8 cellular contexts compared by ENCODE assay signal in genomic region chr6:26330835-26331808, GRCh38. TPM values are rescaled to one million over a fixed set of nuclear protein-coding genes. Genes with fewer than 3 reads are reported as not detected.
DNase-seq lines count a peak whose midpoint lies in the region; ATAC-seq lines count a peak whose summit lies in the region.

No MANE protein-coding gene starts in this region.

- CTCF ChIA-PET in activated CD4-positive, alpha-beta memory T cell treated with anti-CD3 and anti-CD28 coated beads for 36 hours (lab: Charles Lee): interaction anchor here (1.0 to 2.4 kb wide), 6 partner anchors 8 to 264 kb away, joined by 3 to 14 read pairs (median 5); a partner anchor contains a TSS

- DNase-seq in NCI-H1092 treated with DMSO at 0.1 percent for 48 hours (lab: John Stamatoyannopoulos, UW): peak; percentile 31
- no peak for DNase-seq in NCI-H1092 (lab: John Stamatoyannopoulos, UW)
- DNase-seq in NCI-H2227 (lab: John Stamatoyannopoulos, UW; ENCODE audit: unreplicated experiment): peak; percentile 76
- peak; percentile 71 for DNase-seq in activated CD4-positive, alpha-beta memory T cell treated with anti-CD3 and anti-CD28 coated beads for 36 hours
- peak; percentile 18 for DNase-seq in fibroblast of gingiva (ENCODE audit: low read depth)
- peak; percentile 46 for DNase-seq in stimulated activated CD4-positive, alpha-beta T cell treated with anti-CD3 and anti-CD28 coated beads, Interleukin-4, amount 100 ng/mL, for 1 hour
- no peak for DNase-seq in DMS153 (lab: John Stamatoyannopoulos, UW)

- H3K4me3 Mint-ChIP-seq in activated CD4-positive, alpha-beta memory T cell treated with anti-CD3 and anti-CD28 coated beads for 36 hours: peak overlapping the region; percentile 80

- peak overlapping the region; percentile 84 for H3K27ac Mint-ChIP-seq in activated CD4-positive, alpha-beta memory T cell treated with anti-CD3 and anti-CD28 coated beads for 36 hours

- ATAC-seq in GM19397 (IDR thresholded peaks at IDR 0.05; ENCODE audit: unreplicated experiment): no peak

- POLR2A ChIA-PET in activated CD4-positive, alpha-beta memory T cell treated with anti-CD3 and anti-CD28 coated beads for 36 hours (lab: Charles Lee): no interaction called here

- H3K9me3 Mint-ChIP-seq in activated CD4-positive, alpha-beta memory T cell treated with anti-CD3 and anti-CD28 coated beads for 36 hours: peaks cover 1% of the 10 kb centered on the region

- peaks cover 43% of the 10 kb centered on the region for H3K4me1 Mint-ChIP-seq in activated CD4-positive, alpha-beta memory T cell treated with anti-CD3 and anti-CD28 coated beads for 36 hours (ENCODE audit: low read depth)

- peaks cover 39% of the 10 kb centered on the region for H3K27me3 Mint-ChIP-seq in activated CD4-positive, alpha-beta memory T cell treated with anti-CD3 and anti-CD28 coated beads for 36 hours

- peaks cover 11% of the 10 kb centered on the region for H3K36me3 Mint-ChIP-seq in activated CD4-positive, alpha-beta memory T cell treated with anti-CD3 and anti-CD28 coated beads for 36 hours

- intact Hi-C loops in activated CD4-positive, alpha-beta memory T cell treated with anti-CD3 and anti-CD28 coated beads for 36 hours (cut with micrococcal nuclease): loop anchor here (1.0 to 2.0 kb wide), 3 partner anchors 9 to 237 kb away; no protein-coding TSS in a partner anchor

RNA-seq across cellular contexts. Expression of gene BTN3A2, which starts 33.9 kb away (rescaled TPM):
- 10 to 100 TPM; 59.5 to 64.8 TPM for total RNA-seq in activated CD4-positive, alpha-beta memory T cell treated with anti-CD3 and anti-CD28 coated beads for 36 hours

RNA-seq across cellular contexts. Expression of gene BTN2A2, which starts 51.8 kb away (rescaled TPM):
- 10 to 100 TPM; 22.3 to 25.8 TPM for total RNA-seq in activated CD4-positive, alpha-beta memory T cell treated with anti-CD3 and anti-CD28 coated beads for 36 hours

Comparison
In these comparisons a context has a peak if more than half of its experiments do, and no peak if none do; other contexts are left out.
1. DNase-seq: peak in NCI-H1092 treated with DMSO at 0.1 percent for 48 hours (single experiment), NCI-H2227 (single experiment), activated CD4-positive, alpha-beta memory T cell treated with anti-CD3 and anti-CD28 coated beads for 36 hours (single experiment), fibroblast of gingiva (single experiment) and stimulated activated CD4-positive, alpha-beta T cell treated with anti-CD3 and anti-CD28 coated beads, Interleukin-4, amount 100 ng/mL, for 1 hour (single experiment); none in NCI-H1092 (single experiment) and DMS153 (single experiment).